7 cellular contexts compared by ENCODE assay signal in genomic region chr9:86944974-86945867, GRCh38. TPM values are rescaled to one million over a fixed set of nuclear protein-coding genes. Genes with fewer than 3 reads are reported as not detected.
DNase-seq lines count a peak whose midpoint lies in the region; ATAC-seq and TF ChIP-seq lines count a peak whose summit lies in the region.

No MANE protein-coding gene starts in this region.

- H3K36me3 ChIP-seq in spleen (no peaks in the 10 kb centered on the region), HAP-1 (replicated peaks) (no peaks in the 10 kb centered on the region)

- intact Hi-C loops in spleen (cut with DNase I; ENCODE audit: low total_unique reads): no loop called here

- DNase-seq in HFF-Myc (ENCODE audit: extremely low read depth, low read depth): no peak
- DNase-seq in iPS-NIHi11 (ENCODE audit: low spot score): peak; percentile 39
- DNase-seq in spleen: peak; percentile 76
- no peak for DNase-seq in stimulated activated naive CD4-positive, alpha-beta T cell (lab: John Stamatoyannopoulos, UW)
- no peak for DNase-seq in HAP-1 (ENCODE audit: low spot score in 2 of 2)

- H3K9me3 ChIP-seq in spleen: no peaks in the 10 kb centered on the region
- H3K9me3 ChIP-seq in HAP-1: no peaks in the 10 kb centered on the region

- peaks cover 7 to 44% (median 30%) of the 10 kb centered on the region in 6 donors for H3K4me1 ChIP-seq in spleen
- peaks cover 3% of the 10 kb centered on the region; the same call in 1 of the 2 replicates for H3K4me1 ChIP-seq in HAP-1

- H3K27me3 ChIP-seq in spleen (replicated peaks in 1 of 7) (peaks cover 0 to 73% (median 34%) of the 10 kb centered on the region in 7 donors), HAP-1 (ENCODE audit: low read depth) (peaks cover 42% of the 10 kb centered on the region)

- ATAC-seq in HG02571 (IDR thresholded peaks at IDR 0.05; ENCODE audit: unreplicated experiment): no peak

- TF ChIP-seq CTCF in HFF-Myc (IDR thresholded peaks at IDR 0.05; ENCODE audit: low read depth, low read length, missing control alignments) (no peak), spleen (IDR thresholded peaks at IDR 0.05 in 8 of 11, conservative IDR thresholded peaks at IDR 0.05 in 3 of 11) (no peak)

- H3K4me3 ChIP-seq in HFF-Myc (replicated peaks; ENCODE audit: low read depth, low read length) (peak overlapping the region; percentile 57), spleen (peak overlapping the region; percentile 70 to 99 (median 92)), HAP-1 (no peak overlapping the region)

- no peak for TF ChIP-seq POLR2A in spleen (IDR thresholded peaks at IDR 0.05)

- WGBS in spleen, 5 donors: 8 to 20% (median 11%) methylated on average over 15 to 41 of the region's 41 CpGs

- in situ Hi-C loops in HAP-1 (cut with MboI; ENCODE audit: low sequenced_read_pairs): no loop called here

- H3K27ac ChIP-seq in angular gyrus (ENCODE audit: low read depth, low read length) (peak overlapping the region; percentile 95), spleen (peak overlapping the region in 7 of 8 donors; percentile 69 to 91 (median 87))

RNA-seq across cellular contexts. Expression of gene GAS1, which starts 2.1 kb away (rescaled TPM):
- total RNA-seq in spleen: 10 to 100 TPM in 1 of 7 donors, 1 to 10 TPM in 6; 2.0 to 13.2 (median 6.9) TPM
- polyA plus RNA-seq in spleen: 1 to 10 TPM; 2.0 to 7.2 (median 2.3) TPM

Comparison
In these comparisons a context has a peak if more than half of its experiments do, and no peak if none do; other contexts are left out.
1. DNase-seq: peak in iPS-NIHi11 (single experiment) and spleen (single experiment); none in HFF-Myc (single experiment), stimulated activated naive CD4-positive, alpha-beta T cell (0 of 6) and HAP-1 (0 of 2).